ENCODE assay signal across 7 cellular contexts in the genomic region with DNA sequence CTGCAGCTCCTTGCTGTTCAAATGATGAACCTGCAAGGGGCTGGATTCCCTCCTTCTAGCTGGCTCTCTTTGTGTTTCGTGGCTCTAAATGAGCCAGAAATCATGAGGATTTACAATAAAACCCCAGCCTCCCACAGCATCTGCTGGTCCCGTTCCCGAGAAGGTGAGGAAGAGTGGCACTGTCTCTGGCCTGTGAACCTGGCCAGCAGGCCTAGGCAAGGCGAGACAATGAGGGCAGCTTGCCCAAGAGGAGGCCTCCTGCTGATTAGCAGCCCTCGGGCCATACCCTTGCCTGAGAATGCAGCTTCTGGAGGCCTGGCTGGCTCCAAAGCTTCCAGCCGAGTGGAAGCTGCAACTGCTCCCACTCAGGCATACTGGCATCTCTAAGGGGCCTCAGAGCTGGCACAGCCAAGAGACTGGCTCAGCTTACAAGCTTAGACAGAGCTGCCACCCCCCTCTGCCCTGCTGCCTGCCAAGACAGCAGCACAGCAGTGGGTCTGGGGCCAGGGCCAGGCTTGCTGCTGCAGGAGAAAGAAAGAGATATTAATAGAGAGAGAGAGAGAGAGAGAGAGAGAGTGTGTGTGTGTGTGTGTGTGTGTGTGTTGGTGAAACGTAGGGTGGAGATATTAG.
DNase-seq lines count a peak whose midpoint lies in the region; ATAC-seq and TF ChIP-seq lines count a peak whose summit lies in the region.

No MANE protein-coding gene starts in this region.

- in situ Hi-C loops in brain microvascular endothelial cell (cut with HindIII; ENCODE audit: low pct_ligation_motif_present, low sequenced_read_pairs), result no loop called here

- H3K27me3 Mint-ChIP-seq in activated CD4-positive, alpha-beta T cell treated with anti-CD3 and anti-CD28 coated beads for 36 hours, result no peaks in the 10 kb centered on the region

- intact Hi-C loops in activated CD4-positive, alpha-beta T cell treated with anti-CD3 and anti-CD28 coated beads for 36 hours (cut with DNase I, micrococcal nuclease), result loop anchor here (1.0 to 10.0 kb wide), 5 partner anchors 72 to 525 kb away; a partner anchor contains a TSS

- POLR2A ChIA-PET in activated CD4-positive, alpha-beta T cell treated with anti-CD3 and anti-CD28 coated beads for 36 hours (lab: Charles Lee), result no interaction called here

- peaks cover 9 to 67% (median 36%) of the 10 kb centered on the region in 4 donors for H3K4me1 ChIP-seq in tibial nerve

- no peak for TF ChIP-seq POLR2A in tibial nerve (IDR thresholded peaks at IDR 0.05)

- WGBS in tibial nerve, 2 donors, result 10 to 24% methylated on average over 7 of the region's 7 CpGs

- TF ChIP-seq CTCF in brain microvascular endothelial cell (IDR thresholded peaks at IDR 0.05; ENCODE audit: low read depth, low read length, missing control alignments), result no peak
- TF ChIP-seq CTCF in tibial nerve (IDR thresholded peaks at IDR 0.05), result peak in 1 of 5 experiments; percentile 19

- DNase-seq in M059J (ENCODE audit: low read depth) (peak; percentile 88), brain microvascular endothelial cell (peak; percentile 23), tibial nerve (ENCODE audit: low spot score in 2 of 2) (peak; percentile 24), NCI-H1048 (lab: John Stamatoyannopoulos, UW) (no peak)
- DNase-seq in activated CD4-positive, alpha-beta T cell treated with anti-CD3 and anti-CD28 coated beads for 36 hours, result no peak

- no peaks in the 10 kb centered on the region for H3K9me3 Mint-ChIP-seq in activated CD4-positive, alpha-beta T cell treated with anti-CD3 and anti-CD28 coated beads for 36 hours (ENCODE audit: low read depth)

- H3K36me3 ChIP-seq in brain microvascular endothelial cell (replicated peaks), result no peaks in the 10 kb centered on the region
- H3K36me3 ChIP-seq in tibial nerve, result no peaks in the 10 kb centered on the region

- no peaks in the 10 kb centered on the region for H3K9me3 ChIP-seq in tibial nerve

- H3K4me1 Mint-ChIP-seq in activated CD4-positive, alpha-beta T cell treated with anti-CD3 and anti-CD28 coated beads for 36 hours, result peaks cover 17% of the 10 kb centered on the region

- H3K27me3 ChIP-seq in brain microvascular endothelial cell (replicated peaks) (no peaks in the 10 kb centered on the region), layer of hippocampus (ENCODE audit: control insufficient read depth, insufficient read depth, low read length) (no peaks in the 10 kb centered on the region), tibial nerve (no peaks in the 10 kb centered on the region)

- peak overlapping the region; percentile 15 for H3K4me3 ChIP-seq in brain microvascular endothelial cell (ENCODE audit: low read depth, low read length)
- H3K4me3 ChIP-seq in tibial nerve, result peak overlapping the region in 2 of 4 donors; percentile 2 to 21

- H3K27ac Mint-ChIP-seq in activated CD4-positive, alpha-beta T cell treated with anti-CD3 and anti-CD28 coated beads for 36 hours, result no peak overlapping the region

- no peak overlapping the region for H3K4me3 Mint-ChIP-seq in activated CD4-positive, alpha-beta T cell treated with anti-CD3 and anti-CD28 coated beads for 36 hours

- TF ChIP-seq EP300 in tibial nerve (IDR thresholded peaks at IDR 0.05), result peak in 1 of 2 donors; percentile 24

- CTCF ChIA-PET in activated CD4-positive, alpha-beta T cell treated with anti-CD3 and anti-CD28 coated beads for 36 hours (lab: Charles Lee), result interaction anchor here (0.6 to 3.0 kb wide), 27 partner anchors 9 to 1054 kb away, joined by 3 to 27 read pairs (median 4); no protein-coding TSS in a partner anchor

- ATAC-seq in GM18873 (IDR thresholded peaks at IDR 0.05; ENCODE audit: low FRiP score, unreplicated experiment), result no peak
- ATAC-seq in activated CD4-positive, alpha-beta T cell treated with anti-CD3 and anti-CD28 coated beads for 36 hours, result no peak

- H3K36me3 Mint-ChIP-seq in activated CD4-positive, alpha-beta T cell treated with anti-CD3 and anti-CD28 coated beads for 36 hours (ENCODE audit: low read depth), result no peaks in the 10 kb centered on the region

- H3K27ac ChIP-seq in brain microvascular endothelial cell (peak overlapping the region; percentile 78), layer of hippocampus (ENCODE audit: low read depth, low read length) (peak overlapping the region; percentile 96), tibial nerve (peak overlapping the region; percentile 6 to 87 (median 72))

Comparison
In these comparisons a context has a peak if more than half of its experiments do, and no peak if none do; other contexts are left out.
1. DNase-seq: peak in M059J (single experiment), brain microvascular endothelial cell (single experiment) and tibial nerve (2 of 2); none in NCI-H1048 (single experiment) and activated CD4-positive, alpha-beta T cell treated with anti-CD3 and anti-CD28 coated beads for 36 hours (single experiment).
2. Peak in every context shown above with its lines, with median percentiles within 50 percentile points of each other: H3K27ac ChIP-seq.